Comparison of ENCODE assay signal across 8 cellular contexts in genomic region chr16:1615761-1616160, GRCh38. TPM values are rescaled to one million over a fixed set of nuclear protein-coding genes. Genes with fewer than 3 reads are reported as not detected.
DNase-seq lines count a peak whose midpoint lies in the region; ATAC-seq, FAIRE-seq and TF ChIP-seq lines count a peak whose summit lies in the region.
"Had no signal": no experiment of that assay in that cellular context is flagged by ENCODE, and none has a peak within 500 bp of the region (broad histone marks: within the 10 kb centered on the region; RNA-seq: fewer than 3 reads in every experiment).

No MANE protein-coding gene starts in this region.

- no peak for ATAC-seq in GM21786 (IDR thresholded peaks at IDR 0.05; ENCODE audit: unreplicated experiment)

- no peak for TF ChIP-seq CTCF in esophagus squamous epithelium (IDR thresholded peaks at IDR 0.05)

- intact Hi-C loops in esophagus squamous epithelium (cut with DNase I), result loop anchor here (10.0 kb wide), 1 partner anchor 99 kb away; no protein-coding TSS in a partner anchor

- H3K79me1 ChIP-seq in trophoblast cell (ENCODE audit: low read length), result peaks cover 8% of the 10 kb centered on the region

- H2AFZ ChIP-seq in trophoblast cell (ENCODE audit: insufficient read depth, low read length, poor library complexity), result no peak overlapping the region

- no peak overlapping the region for H2AK5ac ChIP-seq in trophoblast cell (ENCODE audit: low read length)

- TF ChIP-seq POLR2A in esophagus squamous epithelium (IDR thresholded peaks at IDR 0.05), result no peak

- no peak overlapping the region for H3K18ac ChIP-seq in trophoblast cell (ENCODE audit: low read length)

- H3K4me1 ChIP-seq in SJSA1 (replicated peaks) (peaks cover 31% of the 10 kb centered on the region), esophagus squamous epithelium (peaks cover 29 to 44% (median 36%) of the 10 kb centered on the region in 3 donors), trophoblast cell (ENCODE audit: control insufficient read depth in 1 of 2, insufficient read depth in 2 of 2, low read length in 2 of 2) (peaks cover 19 to 20% of the 10 kb centered on the region in 2 experiments)

- H2BK12ac ChIP-seq in trophoblast cell (ENCODE audit: low read length), result no peak overlapping the region

- H2BK120ac ChIP-seq in trophoblast cell (ENCODE audit: insufficient read depth, low read length, poor library complexity), result no peak overlapping the region

- H3K27ac ChIP-seq in SJSA1, result no peak overlapping the region
- peak overlapping the region in 1 of 4 donors; percentile 79 for H3K27ac ChIP-seq in esophagus squamous epithelium
- no peak overlapping the region for H3K27ac ChIP-seq in trophoblast cell (ENCODE audit: low read depth, low read length)

- no peak overlapping the region for H3K4ac ChIP-seq in trophoblast cell (ENCODE audit: low read depth, low read length)

- no peak overlapping the region for H3K23ac ChIP-seq in trophoblast cell (ENCODE audit: low read length)

- peak; percentile 44 for DNase-seq in EL
- no peak for DNase-seq in SJSA1 (ENCODE audit: low read depth in 1 of 2, low spot score in 2 of 2)
- DNase-seq in esophagus squamous epithelium (lab: John Stamatoyannopoulos, UW), result no peak
- DNase-seq in trophoblast cell, result no peak
- no peak for DNase-seq in GM19238 (ENCODE audit: insufficient read length, low spot score)
- no peak for DNase-seq in HTR-8/SVneo (ENCODE audit: insufficient read length, low spot score)
- DNase-seq: NCI-H446 treated with DMSO at 0.1 percent for 48 hours had no signal

- no peak overlapping the region for H2BK5ac ChIP-seq in trophoblast cell (ENCODE audit: low read depth, low read length, poor library complexity)

- 0 out of 2 replicates have a peak overlapping the region, but pooled peaks have one; percentile 98 for H3K4me3 ChIP-seq in SJSA1
- H3K4me3 ChIP-seq in esophagus squamous epithelium, result peak overlapping the region in 3 of 4 donors; percentile 79 to 98 (median 98)
- H3K4me3 ChIP-seq in trophoblast cell (ENCODE audit: low read depth, low read length), result no peak overlapping the region

- H3K9ac ChIP-seq in trophoblast cell (ENCODE audit: low read length), result no peak overlapping the region

- H3K36me3 ChIP-seq in SJSA1 (peaks cover 56% of the 10 kb centered on the region), esophagus squamous epithelium (peaks cover 7 to 51% (median 9%) of the 10 kb centered on the region in 3 donors), trophoblast cell (ENCODE audit: control insufficient read depth in 1 of 2, insufficient read depth in 2 of 2, low read length in 2 of 2) (peaks cover 18 to 28% of the 10 kb centered on the region in 2 experiments)

- WGBS in esophagus squamous epithelium, 2 donors, result 63 to 69% methylated on average over 9 of the region's 9 CpGs
- no CpG with 5 or more reads among the region's 9 CpGs for WGBS in trophoblast cell (ENCODE audit: extremely low coverage, insufficient coverage, insufficient read length)

- H3K79me2 ChIP-seq in trophoblast cell (ENCODE audit: control insufficient read depth, insufficient read depth, low read length, poor library complexity), result peaks cover 15% of the 10 kb centered on the region

- no peaks in the 10 kb centered on the region for H3K27me3 ChIP-seq in SJSA1 (replicated peaks)
- H3K27me3 ChIP-seq in esophagus squamous epithelium, result no peaks in the 10 kb centered on the region
- peaks cover 9% of the 10 kb centered on the region for H3K27me3 ChIP-seq in trophoblast cell (ENCODE audit: insufficient read depth, low read length)

- no peak overlapping the region for H4K12ac ChIP-seq in trophoblast cell (ENCODE audit: low read depth, low read length)

- FAIRE-seq in HTR-8/SVneo (lab: Jason Lieb, UNC), result no peak

- H3K9me3 ChIP-seq in SJSA1 (replicated peaks) (no peaks in the 10 kb centered on the region; the same call in 1 of the 2 replicates), esophagus squamous epithelium (no peaks in the 10 kb centered on the region), trophoblast cell (ENCODE audit: insufficient read depth, low read depth, low read length) (no peaks in the 10 kb centered on the region)

- peak overlapping the region; percentile 89 for H3K4me2 ChIP-seq in trophoblast cell (ENCODE audit: low read length)

- H3K14ac ChIP-seq in trophoblast cell (ENCODE audit: low read length), result no peak overlapping the region

- no peak overlapping the region for H4K91ac ChIP-seq in trophoblast cell (ENCODE audit: low read depth, low read length)

- H4K8ac ChIP-seq in trophoblast cell (ENCODE audit: low read depth, low read length), result no peak overlapping the region

RNA-seq across cellular contexts. Expression of gene CRAMP1, which starts 3.6 kb away (rescaled TPM):
- total RNA-seq in SJSA1 (2014; rRNA removed; shearing (Covaris generic)), result 9.0 and 10.3 TPM in 2 replicates
- 1 to 10 TPM; 5.2 to 9.9 (median 8.0) TPM for total RNA-seq in esophagus squamous epithelium
- polyA plus RNA-seq in trophoblast cell (2013), result 12.5 and 12.7 TPM in 2 replicates

RNA-seq across cellular contexts. Expression of gene IFT140, which starts 3.9 kb away (rescaled TPM):
- 5.4 and 5.9 TPM in 2 replicates for total RNA-seq in SJSA1 (2014; rRNA removed; shearing (Covaris generic))
- total RNA-seq in esophagus squamous epithelium, result 10 to 100 TPM in 1 of 4 donors, 1 to 10 TPM in 3; 3.7 to 12.0 (median 6.8) TPM
- 8.5 and 9.0 TPM in 2 replicates for polyA plus RNA-seq in trophoblast cell (2013)
